9 cellular contexts compared by ENCODE assay signal in the genomic region with DNA sequence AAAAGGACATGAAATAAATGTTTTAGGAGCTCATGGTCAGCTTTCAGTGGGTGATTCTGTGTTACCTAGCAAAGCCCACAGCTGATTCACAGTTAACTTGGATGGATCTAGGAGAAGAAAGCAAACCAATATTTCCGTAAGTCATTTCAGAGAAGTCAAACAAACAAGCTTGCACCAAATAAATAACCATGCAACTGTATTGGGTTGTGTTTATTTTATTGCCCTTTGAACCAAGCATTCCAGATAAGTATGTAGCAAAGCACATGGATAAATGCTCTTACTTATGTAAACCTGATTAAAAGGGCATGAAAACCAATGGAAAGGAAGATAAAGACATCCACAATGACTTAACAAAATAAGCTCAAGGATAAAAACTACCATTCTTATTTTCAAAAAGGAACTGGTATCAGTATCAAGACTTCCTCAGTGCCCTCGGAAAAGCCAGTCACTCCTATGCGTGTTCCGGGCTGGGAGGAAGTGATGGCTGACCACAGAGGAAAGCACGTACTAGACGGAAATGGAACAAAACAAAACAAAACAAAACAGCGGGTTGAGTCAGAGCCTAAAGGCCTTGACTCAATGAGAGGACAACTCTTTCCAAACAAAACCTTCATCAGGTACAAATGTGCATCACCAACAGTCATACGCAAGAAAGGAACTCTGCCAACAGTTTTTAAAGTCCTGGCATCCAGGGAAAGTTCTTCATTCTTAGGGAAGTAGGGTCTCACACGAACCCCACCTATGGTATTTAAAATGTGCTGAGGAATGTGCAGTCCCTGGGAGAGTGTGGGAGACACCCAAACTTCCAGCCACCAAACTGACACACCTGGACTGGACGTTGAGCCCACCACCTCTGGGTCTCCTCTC.
DNase-seq lines count a peak whose midpoint lies in the region; ATAC-seq, FAIRE-seq and TF ChIP-seq lines count a peak whose summit lies in the region.
"Had no signal": no experiment of that assay in that cellular context is flagged by ENCODE, and none has a peak within 500 bp of the region (broad histone marks: within the 10 kb centered on the region; RNA-seq: fewer than 3 reads in every experiment).

No MANE protein-coding gene starts in this region.

- no peaks in the 10 kb centered on the region for H3K27me3 ChIP-seq in pancreas
- no peaks in the 10 kb centered on the region for H3K27me3 ChIP-seq in upper lobe of right lung
- H3K27me3 ChIP-seq: cardiac muscle cell had no signal

- TF ChIP-seq CTCF in pancreas (IDR thresholded peaks at IDR 0.05), result no peak
- no peak for TF ChIP-seq CTCF in upper lobe of right lung (IDR thresholded peaks at IDR 0.05)

- ATAC-seq in pancreas (peak; percentile 59 to 81 (median 80)), upper lobe of right lung (peak; percentile 89), HG03342 (IDR thresholded peaks at IDR 0.05; ENCODE audit: unreplicated experiment) (no peak), HG02840 (IDR thresholded peaks at IDR 0.05; ENCODE audit: low FRiP score, unreplicated experiment) (no peak)

- intact Hi-C loops in pancreas (cut with DNase I) (no loop called here), upper lobe of right lung (cut with DNase I) (no loop called here)

- DNase-seq in AML-193 (lab: John Stamatoyannopoulos, UW) (peak; percentile 99), HPDE6-E6E7 (ENCODE audit: extremely low spot score) (peak; percentile 16), pancreas (peak in 4 of 6 donors; percentile 55 to 76 (median 62)), upper lobe of right lung (no peak)
- DNase-seq in activated CD4-positive, alpha-beta T cell treated with anti-CD3 and anti-CD28 coated beads, Interleukin-2, amount 50 U/mL, for 48 hours, result peak; percentile 44 to 72
- DNase-seq in effector CD8-positive, alpha-beta T cell (lab: John Stamatoyannopoulos, UW), result peak; percentile 37

- no peaks in the 10 kb centered on the region for H3K36me3 ChIP-seq in pancreas
- H3K36me3 ChIP-seq in upper lobe of right lung, result no peaks in the 10 kb centered on the region
- H3K36me3 ChIP-seq: cardiac muscle cell had no signal

- H3K4me3 ChIP-seq in pancreas (peak overlapping the region in 1 of 4 donors; percentile 10), upper lobe of right lung (no peak overlapping the region)
- H3K4me3 ChIP-seq: cardiac muscle cell had no signal

- H3K9me3 ChIP-seq in pancreas, result no peaks in the 10 kb centered on the region
- no peaks in the 10 kb centered on the region for H3K9me3 ChIP-seq in upper lobe of right lung

- peaks cover 32 to 41% (median 32%) of the 10 kb centered on the region in 3 donors for H3K4me1 ChIP-seq in pancreas
- H3K4me1 ChIP-seq in upper lobe of right lung, result peaks cover 23% of the 10 kb centered on the region

- WGBS in pancreas, 2 donors, result 35 to 39% methylated on average over 10 of the region's 10 CpGs

- H3K27ac ChIP-seq in pancreas (peak overlapping the region; percentile 75 to 84 (median 84)), upper lobe of right lung (peak overlapping the region; percentile 85)
- H3K27ac ChIP-seq: cardiac muscle cell had no signal

- no peak for FAIRE-seq in pancreas (lab: Jason Lieb, UNC)

Comparison
In these comparisons a context has a peak if more than half of its experiments do, and no peak if none do; other contexts are left out.
1. ATAC-seq: peak in pancreas (4 of 4) and upper lobe of right lung (single experiment); none in HG03342 (single experiment) and HG02840 (single experiment).